ENCODE assay signal across 16 cellular contexts in genomic region chr1:33097137-33097611, GRCh38. TPM values are rescaled to one million over a fixed set of nuclear protein-coding genes. Genes with fewer than 3 reads are reported as not detected.
DNase-seq lines count a peak whose midpoint lies in the region; ATAC-seq and TF ChIP-seq lines count a peak whose summit lies in the region.
"Had no signal": no experiment of that assay in that cellular context is flagged by ENCODE, and none has a peak within 500 bp of the region (broad histone marks: within the 10 kb centered on the region; RNA-seq: fewer than 3 reads in every experiment).

No MANE protein-coding gene starts in this region.

- 96% methylated on average over 3 of the region's 3 CpGs for WGBS in hepatocyte (ENCODE audit: low lambda C conversion rate, missing lambda C conversion rate)

- no peaks in the 10 kb centered on the region for H3K27me3 Mint-ChIP-seq in CD4-positive, alpha-beta memory T cell
- H3K27me3 Mint-ChIP-seq in activated CD8-positive, alpha-beta T cell treated with anti-CD3 and anti-CD28 coated beads, Interleukin-2, amount 10 ng/mL, durations not matched to agents 7 days and 5 days (ENCODE audit: low read depth) = no peaks in the 10 kb centered on the region
- peaks cover 20% of the 10 kb centered on the region for H3K27me3 Mint-ChIP-seq in GM23338 (ENCODE audit: insufficient read depth, low read depth, poor library complexity)
- H3K27me3 Mint-ChIP-seq: CD4-positive, alpha-beta T cell had no signal

- DNase-seq in CD4-positive, alpha-beta memory T cell = no peak
- DNase-seq in HCEC 1CT (peak; percentile 41), kidney tubule cell (ENCODE audit: low spot score) (peak; percentile 53), GM23338 (ENCODE audit: low spot score) (no peak), Right ventricle myocardium inferior (ENCODE audit: missing footprints) (no peak), hepatocyte (ENCODE audit: low spot score) (no peak)
- no peak for DNase-seq in activated CD8-positive, alpha-beta T cell treated with anti-CD3 and anti-CD28 coated beads, Interleukin-2, amount 10 ng/mL, durations not matched to agents 7 days and 5 days
- DNase-seq: activated gamma-delta T cell treated with Interleukin-2 at 50 U/mL for 16 hours; CD4-positive, alpha-beta T cell; cerebellar nuclear complex; H9; left ventricle myocardium inferior; MV-4-11; sigmoid colon; stomach had no signal

- no peaks in the 10 kb centered on the region for H3K9me3 ChIP-seq in CD4-positive, alpha-beta memory T cell (ENCODE audit: control insufficient read depth in 1 of 2, low read length in 2 of 2)
- no peaks in the 10 kb centered on the region for H3K9me3 ChIP-seq in hepatocyte (ENCODE audit: low read depth)
- H3K9me3 ChIP-seq: left ventricle myocardium inferior, sigmoid colon, stomach had no signal

- peaks cover 56% of the 10 kb centered on the region for H3K4me1 ChIP-seq in CD4-positive, alpha-beta memory T cell (ENCODE audit: insufficient read depth, low read length)
- H3K4me1 ChIP-seq in GM23338 (ENCODE audit: insufficient read depth) (peaks cover 10% of the 10 kb centered on the region; the same call in 1 of the 2 replicates), hepatocyte (ENCODE audit: insufficient read depth) (no peaks in the 10 kb centered on the region)
- H3K4me1 ChIP-seq: sigmoid colon had no signal

- H3K27me3 ChIP-seq in CD4-positive, alpha-beta memory T cell (ENCODE audit: insufficient read depth, low read length) = no peaks in the 10 kb centered on the region
- H3K27me3 ChIP-seq in GM23338 (ENCODE audit: insufficient read depth) = 0 out of 2 replicates have a peak, but pooled peaks cover under 1% of the 10 kb centered on the region
- H3K27me3 ChIP-seq in hepatocyte = no peaks in the 10 kb centered on the region
- H3K27me3 ChIP-seq: sigmoid colon, stomach had no signal

- H3K27ac ChIP-seq in CD4-positive, alpha-beta memory T cell (ENCODE audit: low read depth, low read length) = no peak overlapping the region
- H3K27ac ChIP-seq in GM23338 (ENCODE audit: low read depth) = no peak overlapping the region
- no peak overlapping the region for H3K27ac ChIP-seq in hepatocyte
- H3K27ac ChIP-seq: left ventricle myocardium inferior, sigmoid colon had no signal

- H3K4me3 ChIP-seq in CD4-positive, alpha-beta memory T cell (ENCODE audit: low read length in 2 of 2) = no peak overlapping the region
- H3K4me3 ChIP-seq in GM23338 = no peak overlapping the region
- no peak overlapping the region for H3K4me3 ChIP-seq in hepatocyte
- H3K4me3 ChIP-seq: left ventricle myocardium inferior, sigmoid colon, stomach had no signal

- CTCF ChIA-PET in CD4-positive, alpha-beta memory T cell (lab: Charles Lee; ENCODE audit: partially characterized antibody) = interaction anchor here (1.1 to 10.2 kb wide), 6 partner anchors 9 to 163 kb away, joined by 3 to 95 read pairs (median 10); partner anchors contain the start of gene AZIN2
- CTCF ChIA-PET in activated CD8-positive, alpha-beta T cell treated with anti-CD3 and anti-CD28 coated beads, Interleukin-2, amount 10 ng/mL, durations not matched to agents 7 days and 5 days (lab: Charles Lee) = interaction anchor here (0.9 to 7.9 kb wide), 7 partner anchors 9 to 29 kb away, joined by 3 to 79 read pairs (median 7); partner anchors contain the start of gene AZIN2

- no peaks in the 10 kb centered on the region for H3F3A ChIP-seq in GM23338 (replicated peaks; ENCODE audit: low read depth)

- H3K27ac Mint-ChIP-seq in CD4-positive, alpha-beta memory T cell = peak overlapping the region in 4 of 7 donors; percentile 59 to 99 (median 97)
- peak overlapping the region; percentile 98 for H3K27ac Mint-ChIP-seq in activated CD8-positive, alpha-beta T cell treated with anti-CD3 and anti-CD28 coated beads, Interleukin-2, amount 10 ng/mL, durations not matched to agents 7 days and 5 days
- no peak overlapping the region for H3K27ac Mint-ChIP-seq in GM23338
- H3K27ac Mint-ChIP-seq: H9 had no signal

- POLR2A ChIA-PET in CD4-positive, alpha-beta memory T cell (lab: Charles Lee; ENCODE audit: partially characterized antibody) = interaction anchor here (2.1 to 4.1 kb wide), 2 partner anchors 16 to 30 kb away, joined by 9 to 47 read pairs; partner anchors contain the start of gene AZIN2
- POLR2A ChIA-PET in activated CD8-positive, alpha-beta T cell treated with anti-CD3 and anti-CD28 coated beads, Interleukin-2, amount 10 ng/mL, durations not matched to agents 7 days and 5 days (lab: Charles Lee) = interaction anchor here (0.7 kb wide), 1 partner anchor 30 kb away, joined by 3 read pairs; no protein-coding TSS in a partner anchor

- no peaks in the 10 kb centered on the region for H3K36me3 Mint-ChIP-seq in CD4-positive, alpha-beta memory T cell
- H3K36me3 Mint-ChIP-seq in activated CD8-positive, alpha-beta T cell treated with anti-CD3 and anti-CD28 coated beads, Interleukin-2, amount 10 ng/mL, durations not matched to agents 7 days and 5 days (ENCODE audit: low read depth) = peaks cover 46% of the 10 kb centered on the region
- no peaks in the 10 kb centered on the region for H3K36me3 Mint-ChIP-seq in GM23338 (ENCODE audit: low read depth)

- H3K4me1 Mint-ChIP-seq in CD4-positive, alpha-beta memory T cell = peaks cover 25 to 73% (median 48%) of the 10 kb centered on the region in 4 donors
- peaks cover 90% of the 10 kb centered on the region for H3K4me1 Mint-ChIP-seq in activated CD8-positive, alpha-beta T cell treated with anti-CD3 and anti-CD28 coated beads, Interleukin-2, amount 10 ng/mL, durations not matched to agents 7 days and 5 days (ENCODE audit: low read depth)
- peaks cover 18% of the 10 kb centered on the region for H3K4me1 Mint-ChIP-seq in GM23338

- H3K79me2 ChIP-seq in GM23338 (replicated peaks; ENCODE audit: insufficient read depth) = no peaks in the 10 kb centered on the region
- no peaks in the 10 kb centered on the region for H3K79me2 ChIP-seq in hepatocyte

- no peak overlapping the region for H2AFZ ChIP-seq in GM23338
- H2AFZ ChIP-seq in hepatocyte = no peak overlapping the region

- intact Hi-C loops in CD4-positive, alpha-beta memory T cell (cut with micrococcal nuclease) = no loop called here
- intact Hi-C loops in Right ventricle myocardium inferior (cut with DNase I) = loop anchor here (10.0 kb wide), 1 partner anchor 268 kb away; no protein-coding TSS in a partner anchor

- TF ChIP-seq CTCF in GM23338 (conservative IDR thresholded peaks at IDR 0.05; ENCODE audit: low read depth in 2 of 2) = no peak
- TF ChIP-seq CTCF in hepatocyte (IDR thresholded peaks at IDR 0.05; ENCODE audit: poor library complexity) = no peak

- H3K4me3 Mint-ChIP-seq in CD4-positive, alpha-beta memory T cell = no peak overlapping the region
- no peak overlapping the region for H3K4me3 Mint-ChIP-seq in activated CD8-positive, alpha-beta T cell treated with anti-CD3 and anti-CD28 coated beads, Interleukin-2, amount 10 ng/mL, durations not matched to agents 7 days and 5 days
- H3K4me3 Mint-ChIP-seq in GM23338 = no peak overlapping the region
- H3K4me3 Mint-ChIP-seq: CD4-positive, alpha-beta T cell; H9 had no signal

- H3K36me3 ChIP-seq in CD4-positive, alpha-beta memory T cell (ENCODE audit: insufficient read depth, low read length) = no peaks in the 10 kb centered on the region
- H3K36me3 ChIP-seq in GM23338 (ENCODE audit: insufficient read depth) (no peaks in the 10 kb centered on the region), hepatocyte (replicated peaks; ENCODE audit: insufficient read depth, low read depth) (no peaks in the 10 kb centered on the region)
- H3K36me3 ChIP-seq: left ventricle myocardium inferior had no signal

- no peaks in the 10 kb centered on the region for H3K9me2 ChIP-seq in GM23338 (ENCODE audit: insufficient read depth)
- H3K9me2 ChIP-seq in hepatocyte (replicated peaks; ENCODE audit: insufficient read depth) = no peaks in the 10 kb centered on the region

- no peak for ATAC-seq in activated CD8-positive, alpha-beta T cell treated with anti-CD3 and anti-CD28 coated beads, Interleukin-2, amount 10 ng/mL, durations not matched to agents 7 days and 5 days
- ATAC-seq in GM23338 = no peak
- no peak for ATAC-seq in Right ventricle myocardium inferior

- H4K20me1 ChIP-seq in GM23338 (replicated peaks; ENCODE audit: insufficient read depth) = no peaks in the 10 kb centered on the region
- no peaks in the 10 kb centered on the region for H4K20me1 ChIP-seq in hepatocyte (ENCODE audit: insufficient read depth, poor library complexity, severe bottlenecking)

- no peaks in the 10 kb centered on the region for H3K9me3 Mint-ChIP-seq in CD4-positive, alpha-beta memory T cell
- H3K9me3 Mint-ChIP-seq in activated CD8-positive, alpha-beta T cell treated with anti-CD3 and anti-CD28 coated beads, Interleukin-2, amount 10 ng/mL, durations not matched to agents 7 days and 5 days (ENCODE audit: insufficient read depth) = no peaks in the 10 kb centered on the region
- no peaks in the 10 kb centered on the region for H3K9me3 Mint-ChIP-seq in GM23338
- H3K9me3 Mint-ChIP-seq: CD4-positive, alpha-beta T cell; H9; nephron had no signal

- H3K4me2 ChIP-seq in GM23338 = no peak overlapping the region
- H3K4me2 ChIP-seq in hepatocyte = no peak overlapping the region

TF ChIP-seq in GM23338, 12 proteins besides CTCF, POLR2A, EP300 and RAD21 (continues in another document):
- no peak for TF ChIP-seq ZNF331 (CRISPR knock-in tag; IDR thresholded peaks at IDR 0.05; ENCODE audit: low read depth)
- TF ChIP-seq STAT1 (IDR thresholded peaks at IDR 0.05; ENCODE audit: unreplicated experiment) = no peak
- no peak for TF ChIP-seq POLR2AphosphoS5 (IDR thresholded peaks at IDR 0.05; ENCODE audit: low read depth)
- TF ChIP-seq CREB1 (CRISPR knock-in tag; IDR thresholded peaks at IDR 0.05; ENCODE audit: low read depth) = no peak

RNA-seq across cellular contexts. Expression of gene AZIN2, which starts 16.2 kb away (rescaled TPM):
- total RNA-seq in CD4-positive, alpha-beta memory T cell = 1 to 10 TPM; 6.9 to 8.0 TPM
- polyA plus RNA-seq in CD4-positive, alpha-beta memory T cell = 1 to 10 TPM; 5.4 to 6.7 TPM
- total RNA-seq in activated CD8-positive, alpha-beta T cell treated with anti-CD3 and anti-CD28 coated beads, Interleukin-2, amount 10 ng/mL, durations not matched to agents 7 days and 5 days = 10 to 100 TPM; 11.0 to 12.0 TPM
- total RNA-seq in GM23338 (2014; rRNA removed; shearing (Covaris generic)) = 1.2 and 1.4 TPM in 2 replicates
- polyA plus RNA-seq in GM23338 (2016; fragmentation: Nextera tagmentation; extraction: Ambion mirVana) = 0.28 and 0.37 TPM in 2 replicates
- 2.1 TPM for total RNA-seq in Right ventricle myocardium inferior
- 1.8 and 9.2 TPM in 2 replicates for total RNA-seq in hepatocyte
- 2.8 and 7.7 TPM in 2 replicates for polyA plus RNA-seq in hepatocyte

Comparison
In these comparisons a context has a peak if more than half of its experiments do, and no peak if none do; other contexts are left out.
1. DNase-seq: peak in HCEC 1CT (single experiment) and kidney tubule cell (single experiment); none in CD4-positive, alpha-beta memory T cell (0 of 5), activated CD8-positive, alpha-beta T cell treated with anti-CD3 and anti-CD28 coated beads, Interleukin-2, amount 10 ng/mL, durations not matched to agents 7 days and 5 days (single experiment), GM23338 (single experiment), Right ventricle myocardium inferior (single experiment) and hepatocyte (single experiment).